In the genomic region with DNA sequence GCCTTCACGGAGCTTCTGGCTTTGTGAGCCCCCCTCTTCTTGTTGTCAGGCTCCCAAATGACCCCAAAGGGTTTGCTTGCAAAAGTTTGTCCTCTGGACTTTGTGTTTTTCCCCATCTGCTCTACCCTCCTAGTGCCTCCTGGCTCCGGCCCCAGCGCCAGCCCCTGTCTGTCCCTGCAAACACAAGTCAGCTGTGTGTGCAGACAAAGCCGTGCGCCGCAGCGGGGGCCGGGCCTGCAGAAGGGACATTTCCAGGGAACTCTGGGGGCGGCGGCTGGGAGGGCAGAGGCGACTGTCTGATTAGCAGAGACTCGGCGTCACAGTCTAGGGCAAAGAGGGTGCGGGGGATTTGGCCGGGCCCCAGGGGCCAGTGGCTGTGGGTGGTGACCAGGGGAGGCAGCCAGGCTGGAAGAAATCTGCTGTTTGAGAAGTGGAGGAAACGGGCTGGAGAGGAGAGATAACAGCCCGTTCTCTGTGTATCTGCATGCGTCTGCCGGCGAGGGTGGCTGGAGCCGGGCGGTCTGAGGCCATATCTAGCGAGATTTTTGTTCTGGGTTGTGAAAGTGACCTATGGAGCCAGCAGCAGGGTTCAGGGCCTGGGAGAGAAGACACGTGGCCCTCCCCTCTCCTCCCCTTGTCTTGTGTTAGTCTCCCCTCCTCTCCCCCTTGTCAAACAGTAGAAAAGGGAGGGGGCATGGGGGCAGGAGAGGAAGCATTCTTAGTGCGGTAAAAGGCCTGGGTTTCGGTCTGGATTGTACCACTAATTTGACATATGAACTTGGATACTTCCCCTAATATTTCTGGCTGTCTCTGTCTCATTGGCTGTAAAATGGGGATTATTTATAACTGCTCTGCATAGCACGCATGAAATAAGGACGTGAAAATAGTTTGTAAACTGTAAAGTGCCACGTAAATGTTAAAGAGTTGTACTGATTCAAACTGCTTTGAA, we compare ENCODE assay signal across 8 cellular contexts.
DNase-seq lines count a peak whose midpoint lies in the region; ATAC-seq, FAIRE-seq and TF ChIP-seq lines count a peak whose summit lies in the region.

No MANE protein-coding gene starts in this region.

- peaks cover 0 to 2% of the 10 kb centered on the region in 2 donors for H3K36me3 Mint-ChIP-seq in stimulated activated naive B cell treated with anti-CD40 and anti-IgM and Interleukin-4, amounts not matched to agents 10 μg/mL and 1 μg/mL and 100 μg/mL, for 72 hours

- H3K4me3 ChIP-seq in IMR-90 (ENCODE audit: insufficient read depth, low read depth, low read length) (no peak overlapping the region), choroid plexus epithelial cell (ENCODE audit: low read depth, low read length) (peak overlapping the region; percentile 7), HepG2 (replicated peaks in 1 of 3; ENCODE audit: insufficient read depth in 1 of 3, low read depth in 2 of 3, low read length in 3 of 3) (peak overlapping the region; percentile 45 to 71 (median 46)), PC-3 (ENCODE audit: low read length) (no peak overlapping the region)

- H3K79me2 ChIP-seq in HepG2 (ENCODE audit: insufficient read depth, low read length) = no peaks in the 10 kb centered on the region
- no peaks in the 10 kb centered on the region for H3K79me2 ChIP-seq in PC-3 (ENCODE audit: low read length)

- TF ChIP-seq CTCF in IMR-90 (conservative IDR thresholded peaks at IDR 0.05; ENCODE audit: low read depth, low read length) (no peak), choroid plexus epithelial cell (conservative IDR thresholded peaks at IDR 0.05; ENCODE audit: low read depth, low read length) (no peak), HepG2 (CRISPR knock-in tag; IDR thresholded peaks at IDR 0.05) (peak; percentile 11; the same call in 1 of the 2 replicates), PC-3 (conservative IDR thresholded peaks at IDR 0.05; ENCODE audit: low read depth, low read length) (no peak)

- peak overlapping the region; percentile 75 for H3K14ac ChIP-seq in IMR-90 (replicated peaks; ENCODE audit: low read depth, low read length)

- peak overlapping the region; percentile 92 for H3K4ac ChIP-seq in IMR-90 (ENCODE audit: low read depth, low read length)

- WGBS in IMR-90 (ENCODE audit: extremely low coverage in 2 of 2, insufficient read length in 1 of 2), 2 experiments = 10% methylated on average over 14 of the region's 29 CpGs; no CpG with 5 or more reads in 1 of the 2 experiments
- under 1% methylated on average over 25 of the region's 29 CpGs for WGBS in HepG2 (ENCODE audit: low lambda C conversion rate)

- peak overlapping the region; percentile 89 for H3K23ac ChIP-seq in IMR-90 (ENCODE audit: low read depth, low read length)

- TF ChIP-seq POLR2A in IMR-90 (IDR thresholded peaks at IDR 0.05; ENCODE audit: low read depth, low read length) (no peak), HepG2 (IDR thresholded peaks at IDR 0.05; ENCODE audit: insufficient read depth in 1 of 2, low read depth in 2 of 2, low read length in 2 of 2) (peak; percentile 57 to 65; a peak in 2 of 4 replicates)

- peak overlapping the region; percentile 25 for H3K27ac ChIP-seq in IMR-90 (ENCODE audit: insufficient read depth, low read length)
- peak overlapping the region; percentile 98 for H3K27ac ChIP-seq in HepG2 (ENCODE audit: extremely low read length, insufficient read depth, low read length)
- no peak overlapping the region for H3K27ac ChIP-seq in PC-3 (ENCODE audit: low read length)

- H3K4me1 Mint-ChIP-seq in stimulated activated naive B cell treated with anti-CD40 and anti-IgM and Interleukin-4, amounts not matched to agents 10 μg/mL and 1 μg/mL and 100 μg/mL, for 72 hours = peaks cover 69 to 98% of the 10 kb centered on the region in 2 donors

- H4K20me1 ChIP-seq in IMR-90 (ENCODE audit: insufficient read depth, low read length) (peaks cover 54% of the 10 kb centered on the region), HepG2 (ENCODE audit: insufficient read depth, low read length) (no peaks in the 10 kb centered on the region; the same call in 1 of the 2 replicates), PC-3 (ENCODE audit: low read length) (no peaks in the 10 kb centered on the region)

- peak overlapping the region; percentile 49; the same call in 1 of the 2 replicates for H3K56ac ChIP-seq in IMR-90 (ENCODE audit: extremely low read depth, insufficient read depth, low read length)

- peak overlapping the region; percentile 3; the same call in 1 of the 3 replicates for H2BK15ac ChIP-seq in IMR-90 (ENCODE audit: low read depth, low read length)

- peak overlapping the region; percentile 89 for H2AK5ac ChIP-seq in IMR-90 (ENCODE audit: low read depth, low read length)

- H4K91ac ChIP-seq in IMR-90 (ENCODE audit: insufficient read depth, low read depth, low read length) = peak overlapping the region; percentile 79

- POLR2A ChIA-PET in IMR-90 (lab: Charles Lee; ENCODE audit: unreplicated experiment) (no interaction called here), HepG2 (lab: Yijun Ruan, JAX) (interaction anchor here (0.7 to 1.4 kb wide), 7 partner anchors 20 to 167 kb away, joined by 3 to 7 read pairs (median 4); no protein-coding TSS in a partner anchor), PC-3 (lab: Charles Lee; ENCODE audit: unreplicated experiment) (no interaction called here)

- peak overlapping the region; percentile 23 for H2BK20ac ChIP-seq in IMR-90 (ENCODE audit: low read depth, low read length)

- DNase-seq in IMR-90 (peak; percentile 39), choroid plexus epithelial cell (ENCODE audit: low read depth) (peak; percentile 58), HepG2 (ENCODE audit: low spot score) (peak; percentile 92), kidney glomerular epithelial cell (lab: John Stamatoyannopoulos, UW) (no peak), epidermal melanocyte (ENCODE audit: insufficient read length, low spot score) (no peak), PC-3 (no peak)
- peak; percentile 61 for DNase-seq in stimulated activated naive B cell treated with anti-CD40 and anti-IgM and Interleukin-4, amounts not matched to agents 10 μg/mL and 1 μg/mL and 100 μg/mL, for 72 hours

- TF ChIP-seq EP300 in HepG2 (IDR thresholded peaks at IDR 0.05; ENCODE audit: low read depth in 2 of 2, low read length in 2 of 2) (peak; percentile 50 to 74; a peak in 2 of 4 replicates), HepG2 (CRISPR knock-in tag; IDR thresholded peaks at IDR 0.05; ENCODE audit: borderline replicate concordance) (no peak)

- peak overlapping the region; percentile 0; the same call in 1 of the 2 replicates for H4K5ac ChIP-seq in IMR-90 (ENCODE audit: low read depth, low read length)

- peak overlapping the region; percentile 98 for H3K27ac Mint-ChIP-seq in stimulated activated naive B cell treated with anti-CD40 and anti-IgM and Interleukin-4, amounts not matched to agents 10 μg/mL and 1 μg/mL and 100 μg/mL, for 72 hours

- peaks cover 46% of the 10 kb centered on the region for H3K4me1 ChIP-seq in IMR-90 (ENCODE audit: control insufficient read depth, insufficient read depth, low read length)
- peaks cover 55% of the 10 kb centered on the region for H3K4me1 ChIP-seq in HepG2 (ENCODE audit: insufficient read depth, low read length)
- H3K4me1 ChIP-seq in PC-3 (ENCODE audit: insufficient read depth, low read length) = no peaks in the 10 kb centered on the region

- H3K9me1 ChIP-seq in IMR-90 (ENCODE audit: insufficient read depth, low read length) = peaks cover 42% of the 10 kb centered on the region

- H3K27me3 Mint-ChIP-seq in stimulated activated naive B cell treated with anti-CD40 and anti-IgM and Interleukin-4, amounts not matched to agents 10 μg/mL and 1 μg/mL and 100 μg/mL, for 72 hours = no peaks in the 10 kb centered on the region

- H2BK120ac ChIP-seq in IMR-90 (ENCODE audit: low read depth, low read length) = peak overlapping the region; percentile 70

- FAIRE-seq in HepG2 (lab: Jason Lieb, UNC) = peak; percentile 97

- ATAC-seq in IMR-90 (ENCODE audit: low read depth) = peak; percentile 61
- peak; percentile 87 for ATAC-seq in HepG2
- peak; percentile 49 to 50 for ATAC-seq in stimulated activated naive B cell treated with anti-CD40 and anti-IgM and Interleukin-4, amounts not matched to agents 10 μg/mL and 1 μg/mL and 100 μg/mL, for 72 hours (replicated peaks)
- ATAC-seq in GM21619 (IDR thresholded peaks at IDR 0.05; ENCODE audit: unreplicated experiment) = no peak
- ATAC-seq in PC-3 = no peak

- dilution Hi-C loops in IMR-90 (cut with HindIII; ENCODE audit: low sequenced_read_pairs, unreplicated experiment) = no loop called here

- no peaks in the 10 kb centered on the region for H3K9me3 Mint-ChIP-seq in stimulated activated naive B cell treated with anti-CD40 and anti-IgM and Interleukin-4, amounts not matched to agents 10 μg/mL and 1 μg/mL and 100 μg/mL, for 72 hours

- TF ChIP-seq RAD21 in IMR-90 (IDR thresholded peaks at IDR 0.05; ENCODE audit: low read length) = no peak
- TF ChIP-seq RAD21 in HepG2 (CRISPR knock-in tag; IDR thresholded peaks at IDR 0.05) = peak; percentile 43; the same call in 1 of the 2 replicates

- H3K4me2 ChIP-seq in IMR-90 (ENCODE audit: low read depth, low read length) (peak overlapping the region; percentile 35), HepG2 (ENCODE audit: low read depth, low read length) (peak overlapping the region; percentile 91), PC-3 (ENCODE audit: low read length) (no peak overlapping the region)

- intact Hi-C loops in IMR-90 (cut with micrococcal nuclease) (loop anchor here (2.0 to 5.0 kb wide), 2 partner anchors 104 to 167 kb away; no protein-coding TSS in a partner anchor), HepG2 (cut with micrococcal nuclease; ENCODE audit: unreplicated experiment) (loop anchor here (1.0 to 10.0 kb wide), 4 partner anchors 107 to 261 kb away; no protein-coding TSS in a partner anchor), PC-3 (cut with micrococcal nuclease) (no loop called here)

- peak overlapping the region in 1 of 2 experiments; percentile 59; a peak in 1 of 4 replicates for H4K8ac ChIP-seq in IMR-90 (ENCODE audit: low read depth in 2 of 2, low read length in 2 of 2)

- H3K9ac ChIP-seq in IMR-90 (ENCODE audit: low read depth, low read length) = peak overlapping the region; percentile 12
- H3K9ac ChIP-seq in HepG2 (ENCODE audit: insufficient read depth, low read depth, low read length) = peak overlapping the region; percentile 78
- no peak overlapping the region for H3K9ac ChIP-seq in PC-3 (ENCODE audit: low read length)

- no peaks in the 10 kb centered on the region for H3F3A ChIP-seq in PC-3 (ENCODE audit: low read length, unreplicated experiment)

- CTCF ChIA-PET in IMR-90 (lab: Yijun Ruan, JAX) (no interaction called here), HepG2 (lab: Yijun Ruan, JAX; ENCODE audit: low intra/inter-chr PET ratio, low total read pairs) (no interaction called here), PC-3 (lab: Charles Lee) (no interaction called here)

- no peaks in the 10 kb centered on the region for H3K9me2 ChIP-seq in PC-3 (replicated peaks; ENCODE audit: low read length)

- in situ Hi-C loops in IMR-90 (cut with MboI; ENCODE audit: low sequenced_read_pairs) = loop anchor here (5.0 kb wide), 1 partner anchor 161 kb away; no protein-coding TSS in a partner anchor
- in situ Hi-C loops in HepG2 (cut with HindIII; ENCODE audit: extremely low pct_ligation_motif_present, low pct_unique_long_range_greater_than_20kb) = loop anchor here (5.0 kb wide), 2 partner anchors 86 to 116 kb away; no protein-coding TSS in a partner anchor

- H2AK9ac ChIP-seq in IMR-90 (replicated peaks; ENCODE audit: low read depth, low read length, poor library complexity) = peak overlapping the region; percentile 81

- H3K36me3 ChIP-seq in IMR-90 (ENCODE audit: control insufficient read depth, insufficient read depth, low read length) (peaks cover 21% of the 10 kb centered on the region), HepG2 (replicated peaks in 1 of 2; ENCODE audit: control insufficient read depth in 1 of 2, insufficient read depth in 2 of 2, low read length in 2 of 2) (peaks cover 0 to 21% of the 10 kb centered on the region in 2 experiments; a peak in 3 of 5 replicates), PC-3 (ENCODE audit: low read depth, low read length) (no peaks in the 10 kb centered on the region)

- peak overlapping the region; percentile 14 for H2BK5ac ChIP-seq in IMR-90 (ENCODE audit: low read depth, low read length, poor library complexity, severe bottlenecking)

- H3K79me1 ChIP-seq in IMR-90 (ENCODE audit: low read depth in 1 of 2, low read length in 2 of 2) = peaks cover 22 to 92% of the 10 kb centered on the region in 2 experiments; a peak in 3 of 4 replicates

- peak overlapping the region; percentile 76 to 83 for H3K4me3 Mint-ChIP-seq in stimulated activated naive B cell treated with anti-CD40 and anti-IgM and Interleukin-4, amounts not matched to agents 10 μg/mL and 1 μg/mL and 100 μg/mL, for 72 hours

- H3K9me3 ChIP-seq in IMR-90 (ENCODE audit: control insufficient read depth, insufficient read depth, low read length) = no peaks in the 10 kb centered on the region
- H3K9me3 ChIP-seq in HepG2 (ENCODE audit: low read length) = no peaks in the 10 kb centered on the region
- no peaks in the 10 kb centered on the region for H3K9me3 ChIP-seq in PC-3 (ENCODE audit: low read length)

- H3K18ac ChIP-seq in IMR-90 (ENCODE audit: low read depth, low read length) = no peak overlapping the region; the same call in 1 of the 2 replicates

- BruUV-seq in IMR-90 (replicated peaks; lab: Mats Ljungman, UMichigan) (no TSS peak), HepG2 (replicated peaks; lab: Mats Ljungman, UMichigan) (TSS peak; percentile 63), PC-3 (replicated peaks; lab: Mats Ljungman, UMichigan) (no TSS peak)

- peak overlapping the region; percentile 75 for H2AFZ ChIP-seq in IMR-90 (replicated peaks; ENCODE audit: low read length, poor library complexity)
- no peak overlapping the region for H2AFZ ChIP-seq in HepG2 (ENCODE audit: low read length)
- H2AFZ ChIP-seq in PC-3 (ENCODE audit: low read length) = no peak overlapping the region

- H3K27me3 ChIP-seq in IMR-90 (ENCODE audit: control insufficient read depth, insufficient read depth, low read length) (no peaks in the 10 kb centered on the region), HepG2 (ENCODE audit: control insufficient read depth in 1 of 2, insufficient read depth in 2 of 2, low read length in 2 of 2) (no peaks in the 10 kb centered on the region), PC-3 (ENCODE audit: low read length) (no peaks in the 10 kb centered on the region)

Comparison
In these comparisons a context has a peak if more than half of its experiments do, and no peak if none do; other contexts are left out.
1. ATAC-seq: peak in IMR-90 (single experiment), HepG2 (single experiment) and stimulated activated naive B cell treated with anti-CD40 and anti-IgM and Interleukin-4, amounts not matched to agents 10 μg/mL and 1 μg/mL and 100 μg/mL, for 72 hours (2 of 2); none in GM21619 (single experiment) and PC-3 (single experiment).
2. DNase-seq: peak in IMR-90 (single experiment), choroid plexus epithelial cell (single experiment), HepG2 (single experiment) and stimulated activated naive B cell treated with anti-CD40 and anti-IgM and Interleukin-4, amounts not matched to agents 10 μg/mL and 1 μg/mL and 100 μg/mL, for 72 hours (single experiment); none in kidney glomerular epithelial cell (single experiment), epidermal melanocyte (single experiment) and PC-3 (single experiment).
3. H3K4me3 ChIP-seq: peak in choroid plexus epithelial cell (single experiment) and HepG2 (3 of 3); none in IMR-90 (single experiment) and PC-3 (single experiment).